Comparison of ENCODE assay signal across 1 cellular context in the genomic region with DNA sequence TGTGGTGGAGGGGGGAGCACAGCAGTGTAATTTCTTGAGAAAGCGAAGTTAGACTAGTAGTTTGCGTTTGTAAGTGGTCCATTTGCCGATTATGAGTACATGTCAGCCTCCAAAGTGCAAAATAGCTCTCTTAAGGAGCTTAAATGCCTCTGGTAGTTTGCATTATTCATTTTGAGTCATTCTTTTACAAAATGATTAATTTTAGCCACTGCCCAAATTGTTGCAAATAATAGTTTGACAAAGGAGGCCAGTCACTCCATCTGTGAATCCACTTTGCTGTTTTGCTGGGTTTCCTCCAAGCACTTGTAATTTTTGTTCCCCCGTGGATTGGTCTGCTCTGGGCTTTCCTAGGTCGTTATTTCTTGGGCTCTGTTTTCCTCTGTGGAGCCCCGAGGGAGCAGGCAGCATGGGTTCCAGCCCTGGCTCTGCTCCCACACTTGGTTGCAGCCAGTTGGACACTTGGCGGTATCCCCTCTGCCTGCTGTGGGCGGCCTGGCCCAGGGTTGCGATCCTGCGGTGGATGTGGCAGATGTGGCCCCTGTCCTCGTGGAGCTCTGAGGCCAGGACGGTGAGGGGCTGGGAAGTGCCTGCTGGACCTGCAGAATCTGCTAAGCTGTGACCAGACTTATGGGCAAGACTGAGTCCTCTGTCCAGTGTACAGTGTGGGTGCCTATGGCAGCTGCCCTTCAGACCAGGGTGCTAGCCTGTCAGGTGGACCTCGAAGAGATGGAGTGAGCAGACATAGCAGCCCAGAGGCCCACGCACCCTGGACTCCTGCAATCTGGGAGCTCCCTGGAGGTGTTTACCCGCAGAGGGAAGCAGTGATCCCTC.
TF ChIP-seq lines count a peak whose summit lies in the region.

No MANE protein-coding gene starts in this region.

TF ChIP-seq in HCT116, 20 proteins besides CTCF, POLR2A, EP300 and RAD21:
- TF ChIP-seq, protein P1, sequence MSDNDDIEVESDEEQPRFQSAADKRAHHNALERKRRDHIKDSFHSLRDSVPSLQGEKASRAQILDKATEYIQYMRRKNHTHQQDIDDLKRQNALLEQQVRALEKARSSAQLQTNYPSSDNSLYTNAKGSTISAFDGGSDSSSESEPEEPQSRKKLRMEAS (IDR thresholded peaks at IDR 0.05), result no peak
- TF ChIP-seq ELF1 (IDR thresholded peaks at IDR 0.05; ENCODE audit: borderline replicate concordance, low read depth) (no peak), YY1 (IDR thresholded peaks at IDR 0.05; ENCODE audit: extremely low read depth, insufficient replicate concordance, low read depth, low read length) (no peak), ZNF274 (IDR thresholded peaks at IDR 0.05; ENCODE audit: low read depth, low read length) (no peak), JUND (IDR thresholded peaks at IDR 0.05) (no peak), SRF (IDR thresholded peaks at IDR 0.05; ENCODE audit: low read depth) (no peak), EZH2phosphoT487 (IDR thresholded peaks at IDR 0.05; ENCODE audit: borderline replicate concordance) (no peak), CEBPB (IDR thresholded peaks at IDR 0.05; ENCODE audit: low read depth) (no peak), EGR1 (IDR thresholded peaks at IDR 0.05; ENCODE audit: low read depth) (no peak), TCF7L2 (IDR thresholded peaks at IDR 0.05; ENCODE audit: borderline replicate concordance, extremely low read depth, insufficient read depth, insufficient read length) (no peak), CBX3 (IDR thresholded peaks at IDR 0.05; ENCODE audit: low read depth) (no peak), SIN3A (IDR thresholded peaks at IDR 0.05; ENCODE audit: low read depth) (no peak), POLR2AphosphoS5 (IDR thresholded peaks at IDR 0.05; ENCODE audit: low read depth, low read length) (no peak), ZFX (IDR thresholded peaks at IDR 0.05) (no peak), SP1 (IDR thresholded peaks at IDR 0.05; ENCODE audit: low read depth) (no peak), FOSL1 (IDR thresholded peaks at IDR 0.05; ENCODE audit: low read depth) (no peak), EZH2 (IDR thresholded peaks at IDR 0.05) (no peak)
- TF ChIP-seq, protein P2, sequence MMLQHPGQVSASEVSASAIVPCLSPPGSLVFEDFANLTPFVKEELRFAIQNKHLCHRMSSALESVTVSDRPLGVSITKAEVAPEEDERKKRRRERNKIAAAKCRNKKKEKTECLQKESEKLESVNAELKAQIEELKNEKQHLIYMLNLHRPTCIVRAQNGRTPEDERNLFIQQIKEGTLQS (IDR thresholded peaks at IDR 0.05), result no peak
- TF ChIP-seq, protein P3, sequence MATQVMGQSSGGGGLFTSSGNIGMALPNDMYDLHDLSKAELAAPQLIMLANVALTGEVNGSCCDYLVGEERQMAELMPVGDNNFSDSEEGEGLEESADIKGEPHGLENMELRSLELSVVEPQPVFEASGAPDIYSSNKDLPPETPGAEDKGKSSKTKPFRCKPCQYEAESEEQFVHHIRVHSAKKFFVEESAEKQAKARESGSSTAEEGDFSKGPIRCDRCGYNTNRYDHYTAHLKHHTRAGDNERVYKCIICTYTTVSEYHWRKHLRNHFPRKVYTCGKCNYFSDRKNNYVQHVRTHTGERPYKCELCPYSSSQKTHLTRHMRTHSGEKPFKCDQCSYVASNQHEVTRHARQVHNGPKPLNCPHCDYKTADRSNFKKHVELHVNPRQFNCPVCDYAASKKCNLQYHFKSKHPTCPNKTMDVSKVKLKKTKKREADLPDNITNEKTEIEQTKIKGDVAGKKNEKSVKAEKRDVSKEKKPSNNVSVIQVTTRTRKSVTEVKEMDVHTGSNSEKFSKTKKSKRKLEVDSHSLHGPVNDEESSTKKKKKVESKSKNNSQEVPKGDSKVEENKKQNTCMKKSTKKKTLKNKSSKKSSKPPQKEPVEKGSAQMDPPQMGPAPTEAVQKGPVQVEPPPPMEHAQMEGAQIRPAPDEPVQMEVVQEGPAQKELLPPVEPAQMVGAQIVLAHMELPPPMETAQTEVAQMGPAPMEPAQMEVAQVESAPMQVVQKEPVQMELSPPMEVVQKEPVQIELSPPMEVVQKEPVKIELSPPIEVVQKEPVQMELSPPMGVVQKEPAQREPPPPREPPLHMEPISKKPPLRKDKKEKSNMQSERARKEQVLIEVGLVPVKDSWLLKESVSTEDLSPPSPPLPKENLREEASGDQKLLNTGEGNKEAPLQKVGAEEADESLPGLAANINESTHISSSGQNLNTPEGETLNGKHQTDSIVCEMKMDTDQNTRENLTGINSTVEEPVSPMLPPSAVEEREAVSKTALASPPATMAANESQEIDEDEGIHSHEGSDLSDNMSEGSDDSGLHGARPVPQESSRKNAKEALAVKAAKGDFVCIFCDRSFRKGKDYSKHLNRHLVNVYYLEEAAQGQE (IDR thresholded peaks at IDR 0.05; ENCODE audit: low read depth), result no peak
- TF ChIP-seq, protein P4, sequence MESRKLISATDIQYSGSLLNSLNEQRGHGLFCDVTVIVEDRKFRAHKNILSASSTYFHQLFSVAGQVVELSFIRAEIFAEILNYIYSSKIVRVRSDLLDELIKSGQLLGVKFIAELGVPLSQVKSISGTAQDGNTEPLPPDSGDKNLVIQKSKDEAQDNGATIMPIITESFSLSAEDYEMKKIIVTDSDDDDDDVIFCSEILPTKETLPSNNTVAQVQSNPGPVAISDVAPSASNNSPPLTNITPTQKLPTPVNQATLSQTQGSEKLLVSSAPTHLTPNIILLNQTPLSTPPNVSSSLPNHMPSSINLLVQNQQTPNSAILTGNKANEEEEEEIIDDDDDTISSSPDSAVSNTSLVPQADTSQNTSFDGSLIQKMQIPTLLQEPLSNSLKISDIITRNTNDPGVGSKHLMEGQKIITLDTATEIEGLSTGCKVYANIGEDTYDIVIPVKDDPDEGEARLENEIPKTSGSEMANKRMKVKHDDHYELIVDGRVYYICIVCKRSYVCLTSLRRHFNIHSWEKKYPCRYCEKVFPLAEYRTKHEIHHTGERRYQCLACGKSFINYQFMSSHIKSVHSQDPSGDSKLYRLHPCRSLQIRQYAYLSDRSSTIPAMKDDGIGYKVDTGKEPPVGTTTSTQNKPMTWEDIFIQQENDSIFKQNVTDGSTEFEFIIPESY (IDR thresholded peaks at IDR 0.05; ENCODE audit: extremely low read depth, insufficient replicate concordance, low read length), result no peak
